In the genomic region with DNA sequence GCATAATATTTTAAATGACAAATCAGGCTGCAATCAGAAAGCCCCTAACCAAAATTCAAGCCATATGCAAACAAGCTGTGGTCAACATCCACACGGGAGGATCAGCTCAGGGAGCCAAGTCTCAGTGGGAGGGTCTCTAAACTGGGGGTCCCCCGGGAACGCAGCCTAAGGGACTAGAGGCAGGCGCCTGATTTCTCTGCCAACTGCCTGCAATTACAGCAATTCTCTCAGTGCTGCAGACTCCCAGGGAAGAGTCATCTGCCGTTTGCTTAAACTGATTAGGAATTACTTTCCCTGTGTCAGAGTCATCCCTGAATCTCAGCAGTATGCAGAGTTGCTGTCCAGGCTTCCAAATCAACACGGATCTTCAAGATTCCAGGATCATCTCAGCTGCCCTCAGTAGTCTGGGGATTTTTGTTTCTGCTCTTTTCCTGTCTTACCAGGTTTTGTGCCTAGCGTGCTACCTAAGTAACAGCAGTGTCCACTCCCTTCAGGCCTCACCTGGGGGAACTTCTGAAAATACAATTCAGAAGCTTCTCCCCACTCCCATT, we compare ENCODE assay signal across 16 cellular contexts.
DNase-seq lines count a peak whose midpoint lies in the region; FAIRE-seq and TF ChIP-seq lines count a peak whose summit lies in the region.
"Had no signal": no experiment of that assay in that cellular context is flagged by ENCODE, and none has a peak within 500 bp of the region (broad histone marks: within the 10 kb centered on the region; RNA-seq: fewer than 3 reads in every experiment).

No MANE protein-coding gene starts in this region.

- no peak overlapping the region for H4K8ac ChIP-seq in neuronal stem cell (ENCODE audit: low read depth, low read length)

- H2AFZ ChIP-seq in neuronal stem cell (ENCODE audit: low read length): no peak overlapping the region
- H2AFZ ChIP-seq: GM23338 had no signal

- H3K4ac ChIP-seq in neuronal stem cell (ENCODE audit: low read length): no peak overlapping the region

- peak; percentile 22 for DNase-seq in WERI-Rb-1
- DNase-seq in neuronal stem cell (ENCODE audit: low spot score): no peak
- no peak for DNase-seq in GM19240 (ENCODE audit: insufficient read length, low spot score)
- DNase-seq in kidney: no peak
- DNase-seq in RPMI8226: no peak
- DNase-seq: CD4-positive, alpha-beta memory T cell; GDM1; NCI-H1105 treated with DMSO at 0.1 percent for 48 hours; NCI-H2029; NCI-H524; SIG-M5 had no signal

- no peak overlapping the region for H3K23ac ChIP-seq in neuronal stem cell (ENCODE audit: low read depth, low read length, poor library complexity)

- H3K18ac ChIP-seq in neuronal stem cell (ENCODE audit: low read length): peak overlapping the region; percentile 44

- H3K14ac ChIP-seq in neuronal stem cell (ENCODE audit: low read length): no peak overlapping the region

- no peak overlapping the region for H3K9ac ChIP-seq in BLaER1 treated with 17β-estradiol and CSF1 and Interleukin-3, amounts not matched to agents 10 nM and 100 nM
- H3K9ac ChIP-seq in neuronal stem cell (ENCODE audit: low read depth, low read length, poor library complexity) (no peak overlapping the region), kidney (ENCODE audit: low read length in 2 of 2) (no peak overlapping the region)

- H4K20me1 ChIP-seq in BLaER1 treated with 17β-estradiol and CSF1 and Interleukin-3, amounts not matched to agents 10 nM and 100 nM: no peaks in the 10 kb centered on the region; a peak in 1 of 22 replicates

- peaks cover 0 to 7% (median 0%) of the 10 kb centered on the region in 11 experiments; a peak in 6 of 22 replicates for H3K9me3 ChIP-seq in BLaER1 treated with 17β-estradiol and CSF1 and Interleukin-3, amounts not matched to agents 10 nM and 100 nM (replicated peaks in 1 of 11)
- H3K9me3 ChIP-seq in HEK293 (ENCODE audit: control insufficient read depth, insufficient read depth, low read depth, low read length) (no peaks in the 10 kb centered on the region), WERI-Rb-1 (ENCODE audit: severe bottlenecking) (peaks cover 4% of the 10 kb centered on the region), neuronal stem cell (replicated peaks in 1 of 2; ENCODE audit: control insufficient read depth in 2 of 2, insufficient read depth in 1 of 2, low read depth in 1 of 2, low read length in 2 of 2) (no peaks in the 10 kb centered on the region), kidney (ENCODE audit: control insufficient read depth in 1 of 2, low read length in 2 of 2) (peaks cover 0 to 6% of the 10 kb centered on the region in 2 donors)

- H2BK15ac ChIP-seq in neuronal stem cell (ENCODE audit: low read length): no peak overlapping the region

- TF ChIP-seq CTCF in HEK293 (tag by site-specific recombination; IDR thresholded peaks at IDR 0.05) (no peak), WERI-Rb-1 (IDR thresholded peaks at IDR 0.05; ENCODE audit: low read depth, low read length) (no peak), kidney (IDR thresholded peaks at IDR 0.05; ENCODE audit: borderline replicate concordance, extremely low read depth, insufficient read depth) (no peak)

- no peak for FAIRE-seq in kidney (lab: Jason Lieb, UNC)
- FAIRE-seq: GM12878, GM18507 had no signal

- no peak overlapping the region for H2AK5ac ChIP-seq in neuronal stem cell (ENCODE audit: low read depth, low read length)

- H3K4me1 ChIP-seq in BLaER1 treated with 17β-estradiol and CSF1 and Interleukin-3, amounts not matched to agents 10 nM and 100 nM: peaks cover 11 to 42% (median 35%) of the 10 kb centered on the region in 10 experiments
- no peaks in the 10 kb centered on the region for H3K4me1 ChIP-seq in HEK293 (ENCODE audit: control insufficient read depth, insufficient read depth, low read length)
- H3K4me1 ChIP-seq in neuronal stem cell (ENCODE audit: control insufficient read depth in 2 of 2, insufficient read depth in 1 of 2, low read depth in 1 of 2, low read length in 2 of 2): peaks cover 4 to 33% of the 10 kb centered on the region in 2 donors
- H3K4me1 ChIP-seq in kidney (ENCODE audit: control insufficient read depth in 1 of 2, insufficient read depth in 1 of 2, low read depth in 1 of 2, low read length in 2 of 2): no peaks in the 10 kb centered on the region

- H3K79me1 ChIP-seq in neuronal stem cell (ENCODE audit: low read depth, low read length): no peaks in the 10 kb centered on the region

- CTCF ChIA-PET in HEK293 (lab: Yijun Ruan, JAX): interaction anchor here (0.7 to 0.8 kb wide), 2 partner anchors 122 to 207 kb away, joined by 4 read pairs; no protein-coding TSS in a partner anchor

- H3K4me3 ChIP-seq in BLaER1 treated with 17β-estradiol and CSF1 and Interleukin-3, amounts not matched to agents 10 nM and 100 nM: no peak overlapping the region
- H3K4me3 ChIP-seq in HEK293 (ENCODE audit: low read depth, low read length) (no peak overlapping the region), WERI-Rb-1 (ENCODE audit: low read depth, low read length) (no peak overlapping the region), neuronal stem cell (ENCODE audit: low read length in 2 of 2) (no peak overlapping the region), kidney (ENCODE audit: low read length in 2 of 2) (no peak overlapping the region)
- H3K4me3 ChIP-seq: GM12878, GM23338 had no signal

- no peaks in the 10 kb centered on the region for H3K36me3 ChIP-seq in BLaER1 treated with 17β-estradiol and CSF1 and Interleukin-3, amounts not matched to agents 10 nM and 100 nM
- H3K36me3 ChIP-seq in HEK293 (ENCODE audit: control insufficient read depth in 2 of 2, insufficient read depth in 1 of 2, low read length in 2 of 2) (no peaks in the 10 kb centered on the region), WERI-Rb-1 (no peaks in the 10 kb centered on the region), neuronal stem cell (replicated peaks in 1 of 2; ENCODE audit: control insufficient read depth in 2 of 2, insufficient read depth in 2 of 2, low read length in 2 of 2) (no peaks in the 10 kb centered on the region), kidney (ENCODE audit: control insufficient read depth in 1 of 2, insufficient read depth in 2 of 2, low read length in 2 of 2) (no peaks in the 10 kb centered on the region)

- WGBS in neuronal stem cell (ENCODE audit: extremely low coverage in 2 of 2, insufficient read length in 2 of 2, insufficient replicate concordance in 1 of 2), 2 donors: no CpG with 5 or more reads among the region's 7 CpGs

- no peak overlapping the region for H2BK5ac ChIP-seq in neuronal stem cell (ENCODE audit: low read length)

- no peak overlapping the region for H4K91ac ChIP-seq in neuronal stem cell (ENCODE audit: low read depth, low read length, poor library complexity)

- no peaks in the 10 kb centered on the region for H3K27me3 ChIP-seq in BLaER1 treated with 17β-estradiol and CSF1 and Interleukin-3, amounts not matched to agents 10 nM and 100 nM
- H3K27me3 ChIP-seq in WERI-Rb-1 (ENCODE audit: insufficient read depth, low read depth, severe bottlenecking): no peaks in the 10 kb centered on the region
- peaks cover 0 to 9% (median 0%) of the 10 kb centered on the region in 3 experiments for H3K27me3 ChIP-seq in neuronal stem cell (ENCODE audit: control insufficient read depth in 3 of 3, insufficient read depth in 3 of 3, low read depth in 1 of 3, low read length in 3 of 3)

- POLR2A ChIA-PET in HEK293 (lab: Yijun Ruan, JAX): no interaction called here

- intact Hi-C loops in kidney (cut with DNase I): no loop called here

- H2BK12ac ChIP-seq in neuronal stem cell (ENCODE audit: low read length): no peak overlapping the region

- H2BK120ac ChIP-seq in neuronal stem cell (ENCODE audit: low read depth, low read length): no peak overlapping the region

- peak overlapping the region in 7 of 11 experiments; percentile 10 to 57 (median 36); a peak in 11 of 22 replicates for H3K4me2 ChIP-seq in BLaER1 treated with 17β-estradiol and CSF1 and Interleukin-3, amounts not matched to agents 10 nM and 100 nM
- no peak overlapping the region for H3K4me2 ChIP-seq in neuronal stem cell (ENCODE audit: insufficient read depth, low read length, poor library complexity, severe bottlenecking)
- H3K4me2 ChIP-seq: GM23338 had no signal

- H3K27ac ChIP-seq in BLaER1 treated with 17β-estradiol and CSF1 and Interleukin-3, amounts not matched to agents 10 nM and 100 nM: no peak overlapping the region
- H3K27ac ChIP-seq in HEK293 (ENCODE audit: extremely low read depth, low read depth, low read length) (no peak overlapping the region), WERI-Rb-1 (no peak overlapping the region), neuronal stem cell (replicated peaks; ENCODE audit: low read length) (no peak overlapping the region), kidney (ENCODE audit: low read depth in 2 of 2, low read length in 2 of 2) (no peak overlapping the region)

TF ChIP-seq in HEK293, 187 proteins besides CTCF, POLR2A, EP300 and RAD21:
- TF ChIP-seq, protein P1, sequence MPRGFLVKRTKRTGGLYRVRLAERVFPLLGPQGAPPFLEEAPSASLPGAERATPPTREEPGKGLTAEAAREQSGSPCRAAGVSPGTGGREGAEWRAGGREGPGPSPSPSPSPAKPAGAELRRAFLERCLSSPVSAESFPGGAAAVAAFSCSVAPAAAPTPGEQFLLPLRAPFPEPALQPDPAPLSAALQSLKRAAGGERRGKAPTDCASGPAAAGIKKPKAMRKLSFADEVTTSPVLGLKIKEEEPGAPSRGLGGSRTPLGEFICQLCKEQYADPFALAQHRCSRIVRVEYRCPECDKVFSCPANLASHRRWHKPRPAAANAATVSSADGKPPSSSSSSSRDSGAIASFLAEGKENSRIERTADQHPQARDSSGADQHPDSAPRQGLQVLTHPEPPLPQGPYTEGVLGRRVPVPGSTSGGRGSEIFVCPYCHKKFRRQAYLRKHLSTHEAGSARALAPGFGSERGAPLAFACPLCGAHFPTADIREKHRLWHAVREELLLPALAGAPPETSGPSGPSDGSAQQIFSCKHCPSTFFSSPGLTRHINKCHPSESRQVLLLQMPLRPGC (tag by site-specific recombination; IDR thresholded peaks at IDR 0.05): no peak
- TF ChIP-seq ZBTB17 (tag by site-specific recombination; IDR thresholded peaks at IDR 0.05): peak; percentile 58
